28 cellular contexts compared by ENCODE assay signal in the genomic region with DNA sequence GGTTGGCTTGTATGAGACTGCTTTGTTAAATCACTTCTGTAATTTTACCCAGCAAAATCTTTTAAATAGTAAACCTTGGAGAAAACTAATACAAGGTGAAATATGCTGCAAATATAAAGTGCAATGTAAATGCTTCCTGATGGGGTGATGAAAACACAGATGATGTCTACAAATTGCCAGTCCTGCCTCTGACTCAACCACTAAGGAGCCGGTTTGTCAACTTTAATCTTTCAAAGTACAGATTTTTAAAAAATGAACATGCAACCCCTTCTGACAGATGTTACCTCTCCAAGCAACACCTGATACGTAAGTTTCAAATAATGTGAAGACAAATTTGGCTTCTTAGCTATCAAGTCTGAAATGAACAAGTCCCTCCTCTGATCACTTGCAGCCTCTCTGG.
"Had no signal": no experiment of that assay in that cellular context is flagged by ENCODE, and none has a peak within 500 bp of the region (broad histone marks: within the 10 kb centered on the region; RNA-seq: fewer than 3 reads in every experiment).

No MANE protein-coding gene starts in this region.

- H3K4me3 Mint-ChIP-seq: activated CD4-positive, alpha-beta memory T cell treated with anti-CD3 and anti-CD28 coated beads, Interleukin-2, amount 10 ng/mL, durations not matched to agents 7 days and 5 days; activated CD4-positive, alpha-beta T cell treated with anti-CD3 and anti-CD28 coated beads for 36 hours; activated naive CD4-positive, alpha-beta T cell treated with anti-CD3 and anti-CD28 coated beads for 36 hours; activated naive CD8-positive, alpha-beta T cell; activated T-helper 17 cell treated with anti-CD3 and anti-CD28 coated beads, Interleukin-2, amount 50 U/mL, for 72 hours had no signal

- FAIRE-seq: astrocyte, K562 had no signal

- H3K27me3 Mint-ChIP-seq: brain had no signal

- H3K27ac ChIP-seq: cardiac muscle cell, SJCRH30, VCaP had no signal

- H3K9me3 ChIP-seq: SJCRH30, SK-N-SH had no signal

- H3K27ac Mint-ChIP-seq: activated CD4-positive, alpha-beta memory T cell treated with anti-CD3 and anti-CD28 coated beads, Interleukin-2, amount 10 ng/mL, durations not matched to agents 7 days and 5 days; activated CD4-positive, alpha-beta T cell treated with anti-CD3 and anti-CD28 coated beads for 36 hours; activated naive CD4-positive, alpha-beta T cell treated with anti-CD3 and anti-CD28 coated beads for 36 hours; activated naive CD8-positive, alpha-beta T cell; activated T-helper 17 cell treated with anti-CD3 and anti-CD28 coated beads, Interleukin-2, amount 50 U/mL, for 72 hours; brain had no signal

- ATAC-seq: activated CD4-positive, alpha-beta T cell treated with anti-CD3 and anti-CD28 coated beads for 36 hours; activated T-helper 17 cell treated with anti-CD3 and anti-CD28 coated beads, Interleukin-2, amount 50 U/mL, for 72 hours; K562 had no signal

- H3K9ac ChIP-seq: SK-N-SH had no signal

- H3K36me3 ChIP-seq: cardiac muscle cell, SJCRH30 had no signal

- DNase-seq: activated CD4-positive, alpha-beta memory T cell treated with anti-CD3 and anti-CD28 coated beads, Interleukin-2, amount 10 ng/mL, durations not matched to agents 7 days and 5 days; activated CD4-positive, alpha-beta T cell treated with anti-CD3 and anti-CD28 coated beads for 36 hours; activated CD4-positive, alpha-beta T cell treated with anti-CD3 and anti-CD28 coated beads, Interleukin-2, amount 50 U/mL, for 1 hour; activated CD4-positive, CD25-positive, alpha-beta regulatory T cell; activated gamma-delta T cell; activated naive CD4-positive, alpha-beta T cell treated with anti-CD3 and anti-CD28 coated beads for 36 hours; activated T-cell treated with anti-CD3 and anti-CD28 coated beads for 4 hours; activated T-cell treated with anti-CD3 and anti-CD28 coated beads, Interleukin-2, amount 50 U/mL, for 48 hours; amygdala; Karpas-422; NCI-H1105 treated with DMSO at 0.1 percent for 48 hours; NCI-H1436 treated with DMSO at 0.1 percent for 48 hours; NCI-H187; NCI-H2081; NCI-H345; NCI-H510A treated with DMSO at 0.1 percent for 48 hours; NCI-H69; Right ventricle myocardium superior; SJCRH30; SK-N-SH; T-helper 1 cell had no signal

- H3K4me3 ChIP-seq: cardiac muscle cell, K562, SJCRH30 had no signal

- H3K9me3 Mint-ChIP-seq: activated CD4-positive, alpha-beta memory T cell treated with anti-CD3 and anti-CD28 coated beads, Interleukin-2, amount 10 ng/mL, durations not matched to agents 7 days and 5 days; activated naive CD4-positive, alpha-beta T cell treated with anti-CD3 and anti-CD28 coated beads for 36 hours; activated T-helper 17 cell treated with anti-CD3 and anti-CD28 coated beads, Interleukin-2, amount 50 U/mL, for 72 hours had no signal

- H3K4me2 ChIP-seq: SK-N-SH had no signal

- H3K27me3 ChIP-seq: cardiac muscle cell, SJCRH30 had no signal

- H3K4me1 Mint-ChIP-seq: activated CD4-positive, alpha-beta memory T cell treated with anti-CD3 and anti-CD28 coated beads, Interleukin-2, amount 10 ng/mL, durations not matched to agents 7 days and 5 days; activated CD4-positive, alpha-beta T cell treated with anti-CD3 and anti-CD28 coated beads for 36 hours; activated T-helper 17 cell treated with anti-CD3 and anti-CD28 coated beads, Interleukin-2, amount 50 U/mL, for 72 hours had no signal

- H3K36me3 Mint-ChIP-seq: activated naive CD8-positive, alpha-beta T cell; brain had no signal
